1 cellular context compared by ENCODE assay signal in the genomic region with DNA sequence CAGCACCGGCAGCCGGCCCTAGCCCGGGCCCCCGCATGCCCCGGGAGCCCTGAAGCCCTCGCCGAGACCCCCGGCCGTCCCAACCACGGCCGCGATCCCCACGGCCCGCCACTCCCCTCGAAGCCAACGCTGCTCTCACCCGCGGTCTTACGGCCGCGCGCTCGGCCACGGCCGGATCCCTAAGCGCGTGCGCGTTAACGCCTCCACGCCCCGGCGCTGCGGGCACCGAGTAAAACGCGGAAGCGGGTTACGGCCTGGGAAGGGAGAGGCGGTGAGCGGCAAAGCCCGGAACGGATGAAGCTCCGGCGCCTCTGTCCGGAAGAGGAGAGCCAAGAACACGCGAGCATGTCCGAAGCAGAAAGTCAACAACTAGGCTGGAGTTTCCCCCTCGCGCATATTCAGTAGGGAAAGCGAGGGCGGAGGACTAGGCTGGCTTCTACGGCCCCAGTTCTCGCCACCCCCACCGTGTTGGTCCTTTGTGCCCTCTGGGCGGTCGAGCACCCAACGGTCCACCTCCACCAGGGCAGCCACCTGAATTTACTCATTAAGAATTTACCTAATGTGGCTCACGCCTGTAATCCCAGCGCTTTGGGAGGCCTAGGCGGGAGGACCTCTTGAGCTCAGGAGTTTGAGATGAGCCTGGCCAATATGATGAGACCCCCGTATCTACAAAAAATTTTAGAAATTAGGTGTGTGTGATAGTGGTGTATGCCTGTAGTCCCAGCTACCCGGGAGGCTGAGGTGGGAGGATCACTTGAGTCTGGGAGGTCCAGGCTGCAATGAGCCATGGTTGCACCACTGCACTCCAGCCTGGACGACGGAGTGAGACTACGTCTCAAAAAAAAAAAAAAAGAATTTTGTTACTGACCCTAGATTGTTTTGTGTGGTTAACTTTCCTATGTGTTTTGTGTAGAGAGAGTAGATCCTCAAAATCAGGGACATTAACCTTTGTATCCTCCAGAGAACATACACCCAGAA.
TF ChIP-seq lines count a peak whose summit lies in the region.

A gene (minus strand): TSS at position 169 of the 978 bp plus-strand sequence. CDS start 1,177 bp downstream, outside the sequence.

TF ChIP-seq in HepG2, 621 proteins besides CTCF, POLR2A, EP300 and RAD21 (continued from another document and continues in another):
- TF ChIP-seq, protein P1, sequence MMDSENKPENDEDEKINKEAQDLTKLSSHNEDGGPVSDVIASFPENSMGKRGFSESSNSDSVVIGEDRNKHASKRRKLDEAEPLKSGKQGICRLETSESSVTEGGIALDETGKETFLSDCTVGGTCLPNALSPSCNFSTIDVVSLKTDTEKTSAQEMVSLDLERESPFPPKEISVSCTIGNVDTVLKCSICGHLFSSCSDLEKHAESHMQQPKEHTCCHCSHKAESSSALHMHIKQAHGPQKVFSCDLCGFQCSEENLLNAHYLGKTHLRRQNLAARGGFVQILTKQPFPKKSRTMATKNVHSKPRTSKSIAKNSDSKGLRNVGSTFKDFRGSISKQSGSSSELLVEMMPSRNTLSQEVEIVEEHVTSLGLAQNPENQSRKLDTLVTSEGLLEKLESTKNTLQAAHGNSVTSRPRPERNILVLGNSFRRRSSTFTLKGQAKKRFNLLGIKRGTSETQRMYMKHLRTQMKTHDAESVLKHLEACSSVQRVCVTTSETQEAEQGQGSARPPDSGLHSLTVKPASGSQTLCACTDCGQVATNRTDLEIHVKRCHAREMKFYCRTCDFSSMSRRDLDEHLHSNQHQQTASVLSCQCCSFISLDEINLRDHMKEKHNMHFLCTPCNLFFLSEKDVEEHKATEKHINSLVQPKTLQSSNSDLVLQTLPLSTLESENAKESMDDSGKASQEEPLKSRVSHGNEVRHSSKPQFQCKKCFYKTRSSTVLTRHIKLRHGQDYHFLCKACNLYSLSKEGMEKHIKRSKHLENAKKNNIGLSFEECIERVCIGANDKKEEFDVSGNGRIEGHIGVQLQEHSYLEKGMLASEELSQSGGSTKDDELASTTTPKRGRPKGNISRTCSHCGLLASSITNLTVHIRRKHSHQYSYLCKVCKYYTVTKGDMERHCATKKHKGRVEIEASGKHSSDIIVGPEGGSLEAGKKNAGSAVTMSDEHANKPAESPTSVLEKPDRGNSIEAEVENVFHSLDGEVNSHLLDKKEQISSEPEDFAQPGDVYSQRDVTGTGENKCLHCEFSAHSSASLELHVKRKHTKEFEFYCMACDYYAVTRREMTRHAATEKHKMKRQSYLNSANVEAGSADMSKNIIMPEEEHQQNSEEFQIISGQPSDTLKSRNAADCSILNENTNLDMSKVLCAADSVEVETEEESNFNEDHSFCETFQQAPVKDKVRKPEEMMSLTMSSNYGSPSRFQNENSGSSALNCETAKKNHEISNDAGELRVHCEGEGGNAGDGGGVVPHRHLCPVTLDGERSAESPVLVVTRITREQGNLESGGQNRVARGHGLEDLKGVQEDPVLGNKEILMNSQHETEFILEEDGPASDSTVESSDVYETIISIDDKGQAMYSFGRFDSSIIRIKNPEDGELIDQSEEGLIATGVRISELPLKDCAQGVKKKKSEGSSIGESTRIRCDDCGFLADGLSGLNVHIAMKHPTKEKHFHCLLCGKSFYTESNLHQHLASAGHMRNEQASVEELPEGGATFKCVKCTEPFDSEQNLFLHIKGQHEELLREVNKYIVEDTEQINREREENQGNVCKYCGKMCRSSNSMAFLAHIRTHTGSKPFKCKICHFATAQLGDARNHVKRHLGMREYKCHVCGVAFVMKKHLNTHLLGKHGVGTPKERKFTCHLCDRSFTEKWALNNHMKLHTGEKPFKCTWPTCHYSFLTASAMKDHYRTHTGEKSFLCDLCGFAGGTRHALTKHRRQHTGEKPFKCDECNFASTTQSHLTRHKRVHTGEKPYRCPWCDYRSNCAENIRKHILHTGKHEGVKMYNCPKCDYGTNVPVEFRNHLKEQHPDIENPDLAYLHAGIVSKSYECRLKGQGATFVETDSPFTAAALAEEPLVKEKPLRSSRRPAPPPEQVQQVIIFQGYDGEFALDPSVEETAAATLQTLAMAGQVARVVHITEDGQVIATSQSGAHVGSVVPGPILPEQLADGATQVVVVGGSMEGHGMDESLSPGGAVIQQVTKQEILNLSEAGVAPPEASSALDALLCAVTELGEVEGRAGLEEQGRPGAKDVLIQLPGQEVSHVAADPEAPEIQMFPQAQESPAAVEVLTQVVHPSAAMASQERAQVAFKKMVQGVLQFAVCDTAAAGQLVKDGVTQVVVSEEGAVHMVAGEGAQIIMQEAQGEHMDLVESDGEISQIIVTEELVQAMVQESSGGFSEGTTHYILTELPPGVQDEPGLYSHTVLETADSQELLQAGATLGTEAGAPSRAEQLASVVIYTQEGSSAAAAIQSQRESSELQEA (CRISPR knock-in tag; IDR thresholded peaks at IDR 0.05; ENCODE audit: not compliant biosample characterization) = peak; percentile 97
- TF ChIP-seq SIX1 (CRISPR knock-in tag; IDR thresholded peaks at IDR 0.05; ENCODE audit: borderline replicate concordance) (0 out of 2 replicates have a peak, but pooled peaks have one; percentile 28), RFXAP (CRISPR knock-in tag; IDR thresholded peaks at IDR 0.05; ENCODE audit: borderline replicate concordance) (peak; percentile 96), ISX (CRISPR knock-in tag; conservative IDR thresholded peaks at IDR 0.05) (no peak), MED8 (CRISPR knock-in tag; IDR thresholded peaks at IDR 0.05; ENCODE audit: insufficient replicate concordance) (peak; percentile 85), NPAS2 (CRISPR knock-in tag; IDR thresholded peaks at IDR 0.05; ENCODE audit: borderline replicate concordance) (no peak), SCMH1 (CRISPR knock-in tag; IDR thresholded peaks at IDR 0.05; ENCODE audit: borderline replicate concordance) (no peak), MYNN (CRISPR knock-in tag; IDR thresholded peaks at IDR 0.05; ENCODE audit: low read depth) (peak; percentile 76; the same call in 1 of the 2 replicates), HDAC2 (CRISPR knock-in tag; IDR thresholded peaks at IDR 0.05) (peak; percentile 96), NCOA5 (CRISPR knock-in tag; IDR thresholded peaks at IDR 0.05) (no peak), ZMYM4 (CRISPR knock-in tag; IDR thresholded peaks at IDR 0.05) (peak; percentile 95), ZNF792 (CRISPR knock-in tag; IDR thresholded peaks at IDR 0.05) (peak; percentile 98), DPF2 (CRISPR knock-in tag; IDR thresholded peaks at IDR 0.05; ENCODE audit: borderline replicate concordance, low read depth) (no peak), FOXP1 (IDR thresholded peaks at IDR 0.05) (peak; percentile 19; the same call in 1 of the 2 replicates), FOXP1 (CRISPR knock-in tag; IDR thresholded peaks at IDR 0.05) (peak; percentile 74), RELA (CRISPR knock-in tag; IDR thresholded peaks at IDR 0.05) (peak; percentile 81; the same call in 1 of the 2 replicates), KDM5B (CRISPR knock-in tag; IDR thresholded peaks at IDR 0.05; ENCODE audit: borderline replicate concordance) (peak; percentile 98), ZNF282 (IDR thresholded peaks at IDR 0.05; ENCODE audit: partially characterized antibody) (no peak), ATRX (CRISPR knock-in tag; IDR thresholded peaks at IDR 0.05; ENCODE audit: borderline replicate concordance) (no peak), ZNF329 (CRISPR knock-in tag; IDR thresholded peaks at IDR 0.05; ENCODE audit: low read depth) (peak; percentile 82), ZNF350 (CRISPR knock-in tag; IDR thresholded peaks at IDR 0.05; ENCODE audit: borderline replicate concordance, low read depth) (peak; percentile 99), U2AF1 (optimal IDR thresholded peaks at IDR 0.05; ENCODE audit: low read depth, low read length) (peak; percentile 99), KMT2B (CRISPR knock-in tag; IDR thresholded peaks at IDR 0.05) (peak; percentile 98), ZNF781 (CRISPR knock-in tag; IDR thresholded peaks at IDR 0.05; ENCODE audit: borderline replicate concordance, not compliant biosample characterization) (peak; percentile 98)
- TF ChIP-seq, protein P2, sequence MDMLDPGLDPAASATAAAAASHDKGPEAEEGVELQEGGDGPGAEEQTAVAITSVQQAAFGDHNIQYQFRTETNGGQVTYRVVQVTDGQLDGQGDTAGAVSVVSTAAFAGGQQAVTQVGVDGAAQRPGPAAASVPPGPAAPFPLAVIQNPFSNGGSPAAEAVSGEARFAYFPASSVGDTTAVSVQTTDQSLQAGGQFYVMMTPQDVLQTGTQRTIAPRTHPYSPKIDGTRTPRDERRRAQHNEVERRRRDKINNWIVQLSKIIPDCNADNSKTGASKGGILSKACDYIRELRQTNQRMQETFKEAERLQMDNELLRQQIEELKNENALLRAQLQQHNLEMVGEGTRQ (IDR thresholded peaks at IDR 0.05; ENCODE audit: low read depth, low read length) = no peak
- TF ChIP-seq, protein P2 (CRISPR knock-in tag; IDR thresholded peaks at IDR 0.05; ENCODE audit: borderline replicate concordance) = no peak; the same call in 1 of the 2 replicates
- TF ChIP-seq, protein P3, sequence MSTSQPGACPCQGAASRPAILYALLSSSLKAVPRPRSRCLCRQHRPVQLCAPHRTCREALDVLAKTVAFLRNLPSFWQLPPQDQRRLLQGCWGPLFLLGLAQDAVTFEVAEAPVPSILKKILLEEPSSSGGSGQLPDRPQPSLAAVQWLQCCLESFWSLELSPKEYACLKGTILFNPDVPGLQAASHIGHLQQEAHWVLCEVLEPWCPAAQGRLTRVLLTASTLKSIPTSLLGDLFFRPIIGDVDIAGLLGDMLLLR (CRISPR knock-in tag; IDR thresholded peaks at IDR 0.05) = peak; percentile 95
- TF ChIP-seq, protein P4, sequence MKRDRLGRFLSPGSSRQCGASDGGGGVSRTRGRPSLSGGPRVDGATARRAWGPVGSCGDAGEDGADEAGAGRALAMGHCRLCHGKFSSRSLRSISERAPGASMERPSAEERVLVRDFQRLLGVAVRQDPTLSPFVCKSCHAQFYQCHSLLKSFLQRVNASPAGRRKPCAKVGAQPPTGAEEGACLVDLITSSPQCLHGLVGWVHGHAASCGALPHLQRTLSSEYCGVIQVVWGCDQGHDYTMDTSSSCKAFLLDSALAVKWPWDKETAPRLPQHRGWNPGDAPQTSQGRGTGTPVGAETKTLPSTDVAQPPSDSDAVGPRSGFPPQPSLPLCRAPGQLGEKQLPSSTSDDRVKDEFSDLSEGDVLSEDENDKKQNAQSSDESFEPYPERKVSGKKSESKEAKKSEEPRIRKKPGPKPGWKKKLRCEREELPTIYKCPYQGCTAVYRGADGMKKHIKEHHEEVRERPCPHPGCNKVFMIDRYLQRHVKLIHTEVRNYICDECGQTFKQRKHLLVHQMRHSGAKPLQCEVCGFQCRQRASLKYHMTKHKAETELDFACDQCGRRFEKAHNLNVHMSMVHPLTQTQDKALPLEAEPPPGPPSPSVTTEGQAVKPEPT (CRISPR knock-in tag; IDR thresholded peaks at IDR 0.05; ENCODE audit: low read depth) = peak; percentile 100
- TF ChIP-seq, protein P5, sequence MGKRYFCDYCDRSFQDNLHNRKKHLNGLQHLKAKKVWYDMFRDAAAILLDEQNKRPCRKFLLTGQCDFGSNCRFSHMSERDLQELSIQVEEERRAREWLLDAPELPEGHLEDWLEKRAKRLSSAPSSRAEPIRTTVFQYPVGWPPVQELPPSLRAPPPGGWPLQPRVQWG (CRISPR knock-in tag; IDR thresholded peaks at IDR 0.05; ENCODE audit: borderline replicate concordance, low read depth) = no peak
- TF ChIP-seq, protein P6, sequence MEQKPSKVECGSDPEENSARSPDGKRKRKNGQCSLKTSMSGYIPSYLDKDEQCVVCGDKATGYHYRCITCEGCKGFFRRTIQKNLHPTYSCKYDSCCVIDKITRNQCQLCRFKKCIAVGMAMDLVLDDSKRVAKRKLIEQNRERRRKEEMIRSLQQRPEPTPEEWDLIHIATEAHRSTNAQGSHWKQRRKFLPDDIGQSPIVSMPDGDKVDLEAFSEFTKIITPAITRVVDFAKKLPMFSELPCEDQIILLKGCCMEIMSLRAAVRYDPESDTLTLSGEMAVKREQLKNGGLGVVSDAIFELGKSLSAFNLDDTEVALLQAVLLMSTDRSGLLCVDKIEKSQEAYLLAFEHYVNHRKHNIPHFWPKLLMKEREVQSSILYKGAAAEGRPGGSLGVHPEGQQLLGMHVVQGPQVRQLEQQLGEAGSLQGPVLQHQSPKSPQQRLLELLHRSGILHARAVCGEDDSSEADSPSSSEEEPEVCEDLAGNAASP (CRISPR knock-in tag; IDR thresholded peaks at IDR 0.05; ENCODE audit: borderline replicate concordance) = peak; percentile 90
- TF ChIP-seq, protein P7, sequence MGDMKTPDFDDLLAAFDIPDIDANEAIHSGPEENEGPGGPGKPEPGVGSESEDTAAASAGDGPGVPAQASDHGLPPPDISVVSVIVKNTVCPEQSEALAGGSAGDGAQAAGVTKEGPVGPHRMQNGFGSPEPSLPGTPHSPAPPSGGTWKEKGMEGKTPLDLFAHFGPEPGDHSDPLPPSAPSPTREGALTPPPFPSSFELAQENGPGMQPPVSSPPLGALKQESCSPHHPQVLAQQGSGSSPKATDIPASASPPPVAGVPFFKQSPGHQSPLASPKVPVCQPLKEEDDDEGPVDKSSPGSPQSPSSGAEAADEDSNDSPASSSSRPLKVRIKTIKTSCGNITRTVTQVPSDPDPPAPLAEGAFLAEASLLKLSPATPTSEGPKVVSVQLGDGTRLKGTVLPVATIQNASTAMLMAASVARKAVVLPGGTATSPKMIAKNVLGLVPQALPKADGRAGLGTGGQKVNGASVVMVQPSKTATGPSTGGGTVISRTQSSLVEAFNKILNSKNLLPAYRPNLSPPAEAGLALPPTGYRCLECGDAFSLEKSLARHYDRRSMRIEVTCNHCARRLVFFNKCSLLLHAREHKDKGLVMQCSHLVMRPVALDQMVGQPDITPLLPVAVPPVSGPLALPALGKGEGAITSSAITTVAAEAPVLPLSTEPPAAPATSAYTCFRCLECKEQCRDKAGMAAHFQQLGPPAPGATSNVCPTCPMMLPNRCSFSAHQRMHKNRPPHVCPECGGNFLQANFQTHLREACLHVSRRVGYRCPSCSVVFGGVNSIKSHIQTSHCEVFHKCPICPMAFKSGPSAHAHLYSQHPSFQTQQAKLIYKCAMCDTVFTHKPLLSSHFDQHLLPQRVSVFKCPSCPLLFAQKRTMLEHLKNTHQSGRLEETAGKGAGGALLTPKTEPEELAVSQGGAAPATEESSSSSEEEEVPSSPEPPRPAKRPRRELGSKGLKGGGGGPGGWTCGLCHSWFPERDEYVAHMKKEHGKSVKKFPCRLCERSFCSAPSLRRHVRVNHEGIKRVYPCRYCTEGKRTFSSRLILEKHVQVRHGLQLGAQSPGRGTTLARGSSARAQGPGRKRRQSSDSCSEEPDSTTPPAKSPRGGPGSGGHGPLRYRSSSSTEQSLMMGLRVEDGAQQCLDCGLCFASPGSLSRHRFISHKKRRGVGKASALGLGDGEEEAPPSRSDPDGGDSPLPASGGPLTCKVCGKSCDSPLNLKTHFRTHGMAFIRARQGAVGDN (CRISPR knock-in tag; IDR thresholded peaks at IDR 0.05) = peak; percentile 98
